ENCODE assay signal across 1 cellular context in genomic region chr16:72818286-72818845, GRCh38.
TF ChIP-seq lines count a peak whose summit lies in the region.

No MANE protein-coding gene starts in this region.

TF ChIP-seq in SK-N-SH treated with all-trans-retinoic acid at 6 μM for 48 hours, 23 proteins besides CTCF, POLR2A, EP300 and RAD21 (continued from another document):
- no peak for TF ChIP-seq PATZ1 (CRISPR knock-in tag; IDR thresholded peaks at IDR 0.05; ENCODE audit: borderline replicate concordance)
- TF ChIP-seq TCF4 (CRISPR knock-in tag; IDR thresholded peaks at IDR 0.05; ENCODE audit: borderline replicate concordance) = no peak
- TF ChIP-seq ESRRG (CRISPR knock-in tag; IDR thresholded peaks at IDR 0.05) = no peak
- TF ChIP-seq ZFP3 (CRISPR knock-in tag; IDR thresholded peaks at IDR 0.05) = no peak
- TF ChIP-seq POU6F1 (CRISPR knock-in tag; IDR thresholded peaks at IDR 0.05; ENCODE audit: borderline replicate concordance, low read depth) = no peak
